9 cellular contexts compared by ENCODE assay signal in genomic region chr6:33250731-33251130, GRCh38. TPM values are rescaled to one million over a fixed set of nuclear protein-coding genes. Genes with fewer than 3 reads are reported as not detected.
DNase-seq lines count a peak whose midpoint lies in the region; ATAC-seq, FAIRE-seq and TF ChIP-seq lines count a peak whose summit lies in the region.
"Had no signal": no experiment of that assay in that cellular context is flagged by ENCODE, and none has a peak within 500 bp of the region (broad histone marks: within the 10 kb centered on the region; RNA-seq: fewer than 3 reads in every experiment).

No MANE protein-coding gene starts in this region.

- no peak for TF ChIP-seq CTCF in CD4-positive, alpha-beta T cell (IDR thresholded peaks at IDR 0.05)
- TF ChIP-seq CTCF in LNCaP clone FGC (IDR thresholded peaks at IDR 0.05; ENCODE audit: control insufficient read depth, extremely low read depth, insufficient read depth): no peak
- no peak for TF ChIP-seq CTCF in astrocyte (IDR thresholded peaks at IDR 0.05; ENCODE audit: insufficient read depth, low read depth, low read length)
- no peak for TF ChIP-seq CTCF in neural crest cell (conservative IDR thresholded peaks at IDR 0.05)
- TF ChIP-seq CTCF in A673 (conservative IDR thresholded peaks at IDR 0.05; ENCODE audit: low read depth, low read length): no peak

- peaks cover 6% of the 10 kb centered on the region for H3K36me3 ChIP-seq in astrocyte (ENCODE audit: insufficient read depth, low read length)
- peaks cover 3% of the 10 kb centered on the region for H3K36me3 ChIP-seq in A673 (ENCODE audit: insufficient read depth, low read length, poor library complexity, severe bottlenecking)

- peak overlapping the region; percentile 97 for H3K27ac Mint-ChIP-seq in CD4-positive, alpha-beta T cell
- peak overlapping the region; percentile 89 for H3K27ac Mint-ChIP-seq in astrocyte (ENCODE audit: unreplicated experiment)
- H3K27ac Mint-ChIP-seq in neural crest cell (ENCODE audit: unreplicated experiment): no peak overlapping the region

- no peaks in the 10 kb centered on the region for H3K9me3 ChIP-seq in CD4-positive, alpha-beta T cell (ENCODE audit: control insufficient read depth, low read length)
- H3K9me3 ChIP-seq in astrocyte (ENCODE audit: insufficient read depth, low read depth, low read length): no peaks in the 10 kb centered on the region
- no peaks in the 10 kb centered on the region for H3K9me3 ChIP-seq in A673 (ENCODE audit: low read depth, low read length, poor library complexity, severe bottlenecking)
- H3K9me3 ChIP-seq: tibial nerve had no signal

- H2AFZ ChIP-seq in astrocyte (ENCODE audit: low read depth, low read length): no peak overlapping the region

- FAIRE-seq in astrocyte (lab: Jason Lieb, UNC): no peak

- peaks cover 31% of the 10 kb centered on the region for H3K4me1 ChIP-seq in astrocyte (ENCODE audit: insufficient read depth, low read length)
- peaks cover 16% of the 10 kb centered on the region for H3K4me1 ChIP-seq in A673 (ENCODE audit: insufficient read depth, low read length, poor library complexity, severe bottlenecking)

- H4K20me1 ChIP-seq in astrocyte (ENCODE audit: insufficient read depth, low read length): peaks cover 3% of the 10 kb centered on the region

- no peak for ATAC-seq in CD4-positive, alpha-beta T cell (ENCODE audit: poor library complexity)
- ATAC-seq in HG03565 (IDR thresholded peaks at IDR 0.05; ENCODE audit: unreplicated experiment): no peak

- no peaks in the 10 kb centered on the region for H3K27me3 Mint-ChIP-seq in CD4-positive, alpha-beta T cell
- H3K27me3 Mint-ChIP-seq in astrocyte (ENCODE audit: low read depth, unreplicated experiment) (peaks cover 3% of the 10 kb centered on the region), neural crest cell (ENCODE audit: low read depth) (peaks cover 4% of the 10 kb centered on the region)

- no TSS peak for BruUV-seq in A673 (replicated peaks; lab: Mats Ljungman, UMichigan)

- no peaks in the 10 kb centered on the region for H3K79me2 ChIP-seq in astrocyte (ENCODE audit: insufficient read depth, low read length)

- no peak for DNase-seq in CD4-positive, alpha-beta T cell
- no peak for DNase-seq in LNCaP clone FGC (ENCODE audit: low read depth)
- no peak for DNase-seq in astrocyte (ENCODE audit: low read depth)
- DNase-seq in neural crest cell (ENCODE audit: low read depth, low spot score): no peak
- DNase-seq in A673 (ENCODE audit: low spot score): no peak
- no peak for DNase-seq in cerebellum (ENCODE audit: low spot score)

- peak overlapping the region; percentile 99 for H3K4me2 ChIP-seq in astrocyte (ENCODE audit: low read length)

- no peaks in the 10 kb centered on the region for H3K9me3 Mint-ChIP-seq in CD4-positive, alpha-beta T cell
- H3K9me3 Mint-ChIP-seq in astrocyte (ENCODE audit: unreplicated experiment) (peaks cover 4% of the 10 kb centered on the region), neural crest cell (no peaks in the 10 kb centered on the region)

- H3K36me3 Mint-ChIP-seq in CD4-positive, alpha-beta T cell (ENCODE audit: low read depth): peaks cover 26% of the 10 kb centered on the region
- H3K36me3 Mint-ChIP-seq in astrocyte (ENCODE audit: low read depth, unreplicated experiment) (peaks cover 8% of the 10 kb centered on the region), neural crest cell (ENCODE audit: low read depth) (peaks cover 8% of the 10 kb centered on the region)

- POLR2A ChIA-PET in CD4-positive, alpha-beta T cell (lab: Charles Lee): interaction anchor here (0.8 to 4.0 kb wide), 7 partner anchors 12 to 94 kb away, joined by 3 to 95 read pairs (median 21); partner anchors contain the start of genes B3GALT4, RGL2, RPS18 and RXRB
- POLR2A ChIA-PET in A673 (lab: Charles Lee; ENCODE audit: low non-redundant PET): interaction anchor here (0.6 kb wide), 1 partner anchor 95 kb away, joined by 21 read pairs; no protein-coding TSS in a partner anchor

- no peaks in the 10 kb centered on the region for H3K27me3 ChIP-seq in CD4-positive, alpha-beta T cell (ENCODE audit: control insufficient read depth, insufficient read depth, low read length)
- H3K27me3 ChIP-seq in astrocyte (ENCODE audit: insufficient read depth, low read length) (no peaks in the 10 kb centered on the region), A673 (replicated peaks; ENCODE audit: insufficient read depth, low read depth, low read length, poor library complexity) (no peaks in the 10 kb centered on the region)
- H3K27me3 ChIP-seq: tibial nerve had no signal

- intact Hi-C loops in CD4-positive, alpha-beta T cell (cut with DNase I, micrococcal nuclease): no loop called here
- intact Hi-C loops in A673 (cut with micrococcal nuclease; ENCODE audit: unreplicated experiment): no loop called here

- H3K4me1 Mint-ChIP-seq in CD4-positive, alpha-beta T cell (ENCODE audit: low read depth): peaks cover 37% of the 10 kb centered on the region
- H3K4me1 Mint-ChIP-seq in astrocyte (ENCODE audit: low read depth, unreplicated experiment) (peaks cover 26% of the 10 kb centered on the region), neural crest cell (peaks cover 34% of the 10 kb centered on the region)

- peak overlapping the region; percentile 36 for H3K9ac ChIP-seq in astrocyte (ENCODE audit: low read length)

- peak overlapping the region; percentile 43 for H3K4me3 Mint-ChIP-seq in CD4-positive, alpha-beta T cell
- H3K4me3 Mint-ChIP-seq in astrocyte (ENCODE audit: unreplicated experiment) (peak overlapping the region; percentile 84), neural crest cell (peak overlapping the region; percentile 87)

- CTCF ChIA-PET in CD4-positive, alpha-beta T cell (lab: Charles Lee): interaction anchor here (1.6 to 6.8 kb wide), 4 partner anchors 21 to 461 kb away, joined by 3 to 76 read pairs (median 11); partner anchors contain the start of genes B3GALT4, RPS18, UQCC2 and VPS52
- CTCF ChIA-PET in A673 (lab: Charles Lee): no interaction called here

- no peak overlapping the region for H3K27ac ChIP-seq in CD4-positive, alpha-beta T cell (ENCODE audit: low read depth, low read length)
- H3K27ac ChIP-seq in astrocyte (ENCODE audit: low read depth, low read length) (peak overlapping the region; percentile 59), A673 (ENCODE audit: low read depth, low read length, poor library complexity, severe bottlenecking) (no peak overlapping the region)

- H3K4me3 ChIP-seq in LNCaP clone FGC (ENCODE audit: low read depth, low read length) (peak overlapping the region; percentile 56; the same call in 1 of the 2 replicates), astrocyte (ENCODE audit: insufficient read depth, low read depth, low read length) (no peak overlapping the region), A673 (ENCODE audit: low read depth, low read length, poor library complexity, severe bottlenecking) (no peak overlapping the region)

RNA-seq across cellular contexts. Expression of gene VPS52, which starts 20.9 kb away (rescaled TPM):
- total RNA-seq in CD4-positive, alpha-beta T cell: 10 to 100 TPM; 67.9 TPM
- total RNA-seq in astrocyte: 29.9 and 30.6 TPM in 2 replicates
- total RNA-seq in neural crest cell: 53.2 and 57.3 TPM in 2 replicates
- 58.2 and 60.8 TPM in 2 replicates for total RNA-seq in A673 (2021)
- total RNA-seq in cerebellum: 37.8 TPM

RNA-seq across cellular contexts. Expression of gene RPS18, which starts 21.1 kb away (rescaled TPM):
- total RNA-seq in CD4-positive, alpha-beta T cell: 1,000 to 10,000 TPM; 5,159 to 5,309 TPM
- total RNA-seq in astrocyte (1,911 and 2,061 TPM in 2 replicates), neural crest cell (2,299 and 2,407 TPM in 2 replicates), A673 (2021) (1,781 and 1,852 TPM in 2 replicates), cerebellum (1,193 TPM)

RNA-seq across cellular contexts. Expression of gene B3GALT4, which starts 26.2 kb away (rescaled TPM):
- total RNA-seq in CD4-positive, alpha-beta T cell: 10 to 100 TPM; 11.1 to 12.7 TPM
- total RNA-seq in astrocyte (1.5 and 1.8 TPM in 2 replicates), neural crest cell (2.0 and 2.8 TPM in 2 replicates), A673 (2021) (4.0 TPM in 2 replicates), cerebellum (10.8 TPM)
- total RNA-seq: M059J had no signal

RNA-seq across cellular contexts. Expression of gene WDR46, which starts 38.3 kb away (rescaled TPM):
- total RNA-seq in CD4-positive, alpha-beta T cell: 10 to 100 TPM; 13.6 to 15.8 TPM
- total RNA-seq in astrocyte (59.7 and 63.7 TPM in 2 replicates), neural crest cell (54.5 and 60.6 TPM in 2 replicates), A673 (2021) (85.1 and 97.9 TPM in 2 replicates), cerebellum (18.1 TPM)

RNA-seq across cellular contexts. Expression of gene PFDN6, which starts 38.7 kb away (rescaled TPM):
- 10 to 100 TPM in 1 of 2 experiments, 1 to 10 TPM in 1; 9.7 to 11.7 TPM for total RNA-seq in CD4-positive, alpha-beta T cell
- total RNA-seq in astrocyte (54.8 and 56.7 TPM in 2 replicates), neural crest cell (54.9 and 61.4 TPM in 2 replicates), A673 (2021) (70.0 and 83.4 TPM in 2 replicates), cerebellum (17.1 TPM)
